1 cellular context compared by ENCODE assay signal in genomic region chr6:11392778-11393507, GRCh38.
TF ChIP-seq lines count a peak whose summit lies in the region.

No MANE protein-coding gene starts in this region.

TF ChIP-seq in K562, 482 proteins besides CTCF, POLR2A, EP300 and RAD21 (continued from another document and continues in another):
- TF ChIP-seq TAL1 (IDR thresholded peaks at IDR 0.05) (peak; percentile 27; the same call in 1 of the 2 replicates), NELFE (IDR thresholded peaks at IDR 0.05; ENCODE audit: insufficient read depth, insufficient read length) (no peak), SNIP1 (IDR thresholded peaks at IDR 0.05; ENCODE audit: low read depth) (no peak), CEBPG (CRISPR knock-in tag; IDR thresholded peaks at IDR 0.05) (no peak), CEBPG (tag; conservative IDR thresholded peaks at IDR 0.05 in 1 of 2, IDR thresholded peaks at IDR 0.05 in 1 of 2) (peak; percentile 29 to 64; a peak in 3 of 4 replicates), THRAP3 (IDR thresholded peaks at IDR 0.05; ENCODE audit: borderline replicate concordance) (no peak), TAF7 (tag; IDR thresholded peaks at IDR 0.05) (peak; percentile 32; the same call in 1 of the 2 replicates), OTX1 (CRISPR knock-in tag; IDR thresholded peaks at IDR 0.05) (peak; percentile 15; the same call in 1 of the 2 replicates), BCL6 (CRISPR knock-in tag; IDR thresholded peaks at IDR 0.05) (peak; percentile 70; the same call in 1 of the 2 replicates), CEBPZ (IDR thresholded peaks at IDR 0.05; ENCODE audit: borderline replicate concordance, low read depth, low read length) (no peak), ZNF41 (CRISPR knock-in tag; conservative IDR thresholded peaks at IDR 0.05) (no peak), GABPA (tag; conservative IDR thresholded peaks at IDR 0.05; ENCODE audit: low read depth) (peak; percentile 67), ZNF740 (CRISPR knock-in tag; IDR thresholded peaks at IDR 0.05) (no peak), ZNF740 (tag; IDR thresholded peaks at IDR 0.05) (no peak), CEBPB (tag; IDR thresholded peaks at IDR 0.05) (no peak), ERF (CRISPR knock-in tag; IDR thresholded peaks at IDR 0.05) (peak; percentile 41), ARID1B (IDR thresholded peaks at IDR 0.05) (peak; percentile 79), PML (IDR thresholded peaks at IDR 0.05; ENCODE audit: low read length) (no peak), GMEB1 (CRISPR knock-in tag; IDR thresholded peaks at IDR 0.05) (peak; percentile 66), SMARCA4 (IDR thresholded peaks at IDR 0.05) (peak; percentile 75; the same call in 1 of the 2 replicates), HES1 (IDR thresholded peaks at IDR 0.05; ENCODE audit: low read depth) (0 out of 2 replicates have a peak, but pooled peaks have one; percentile 47), ZNF639 (CRISPR knock-in tag; conservative IDR thresholded peaks at IDR 0.05 in 1 of 2, IDR thresholded peaks at IDR 0.05 in 1 of 2) (peak in 1 of 2 experiments; percentile 59; a peak in 2 of 4 replicates), TFE3 (CRISPR knock-in tag; IDR thresholded peaks at IDR 0.05) (peak; percentile 13; the same call in 1 of the 2 replicates), HDAC8 (tag; IDR thresholded peaks at IDR 0.05) (0 out of 2 replicates have a peak, but pooled peaks have one; percentile 31), ZNF780A (CRISPR knock-in tag; IDR thresholded peaks at IDR 0.05) (0 out of 2 replicates have a peak, but pooled peaks have one; percentile 40), ZNF133 (CRISPR knock-in tag; IDR thresholded peaks at IDR 0.05) (no peak), ZNF212 (CRISPR knock-in tag; IDR thresholded peaks at IDR 0.05) (0 out of 2 replicates have a peak, but pooled peaks have one; percentile 30), GATAD2B (IDR thresholded peaks at IDR 0.05; ENCODE audit: borderline replicate concordance) (no peak), MEIS2 (IDR thresholded peaks at IDR 0.05; ENCODE audit: partially characterized antibody) (peak; percentile 85), CBX1 (IDR thresholded peaks at IDR 0.05; ENCODE audit: low read depth) (no peak), SMARCC2 (IDR thresholded peaks at IDR 0.05; ENCODE audit: low read depth) (peak; percentile 43; the same call in 1 of the 2 replicates), ELF1 (tag; IDR thresholded peaks at IDR 0.05) (peak; percentile 94), ZNF644 (tag; IDR thresholded peaks at IDR 0.05; ENCODE audit: low read depth) (peak; percentile 69; the same call in 1 of the 2 replicates), JUN (IDR thresholded peaks at IDR 0.05; ENCODE audit: borderline replicate concordance, low read depth, low read length) (peak; percentile 7; the same call in 1 of the 2 replicates), JUN (CRISPR knock-in tag; IDR thresholded peaks at IDR 0.05; ENCODE audit: borderline replicate concordance) (no peak), NFIX (CRISPR knock-in tag; IDR thresholded peaks at IDR 0.05; ENCODE audit: low read depth) (peak; percentile 32; the same call in 1 of the 2 replicates), PCBP1 (IDR thresholded peaks at IDR 0.05; ENCODE audit: low read depth, low read length, poor library complexity, severe bottlenecking) (no peak), CHD1 (IDR thresholded peaks at IDR 0.05; ENCODE audit: low read length) (no peak), ESRRA (IDR thresholded peaks at IDR 0.05; ENCODE audit: borderline replicate concordance, low read depth) (peak; percentile 58; the same call in 1 of the 2 replicates), ZNF449 (CRISPR knock-in tag; IDR thresholded peaks at IDR 0.05) (0 out of 2 replicates have a peak, but pooled peaks have one; percentile 11), ATF1 (CRISPR knock-in tag; IDR thresholded peaks at IDR 0.05) (no peak), ATF1 (tag; IDR thresholded peaks at IDR 0.05) (peak; percentile 65; the same call in 1 of the 2 replicates), PBX2 (CRISPR knock-in tag; IDR thresholded peaks at IDR 0.05; ENCODE audit: low read depth) (no peak), PBX2 (tag; conservative IDR thresholded peaks at IDR 0.05; ENCODE audit: low read depth) (peak; percentile 51; the same call in 1 of the 2 replicates)
- TF ChIP-seq, protein P1, sequence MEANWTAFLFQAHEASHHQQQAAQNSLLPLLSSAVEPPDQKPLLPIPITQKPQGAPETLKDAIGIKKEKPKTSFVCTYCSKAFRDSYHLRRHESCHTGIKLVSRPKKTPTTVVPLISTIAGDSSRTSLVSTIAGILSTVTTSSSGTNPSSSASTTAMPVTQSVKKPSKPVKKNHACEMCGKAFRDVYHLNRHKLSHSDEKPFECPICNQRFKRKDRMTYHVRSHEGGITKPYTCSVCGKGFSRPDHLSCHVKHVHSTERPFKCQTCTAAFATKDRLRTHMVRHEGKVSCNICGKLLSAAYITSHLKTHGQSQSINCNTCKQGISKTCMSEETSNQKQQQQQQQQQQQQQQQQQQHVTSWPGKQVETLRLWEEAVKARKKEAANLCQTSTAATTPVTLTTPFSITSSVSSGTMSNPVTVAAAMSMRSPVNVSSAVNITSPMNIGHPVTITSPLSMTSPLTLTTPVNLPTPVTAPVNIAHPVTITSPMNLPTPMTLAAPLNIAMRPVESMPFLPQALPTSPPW (CRISPR knock-in tag; IDR thresholded peaks at IDR 0.05), result peak; percentile 41; the same call in 1 of the 2 replicates
- TF ChIP-seq, protein P2, sequence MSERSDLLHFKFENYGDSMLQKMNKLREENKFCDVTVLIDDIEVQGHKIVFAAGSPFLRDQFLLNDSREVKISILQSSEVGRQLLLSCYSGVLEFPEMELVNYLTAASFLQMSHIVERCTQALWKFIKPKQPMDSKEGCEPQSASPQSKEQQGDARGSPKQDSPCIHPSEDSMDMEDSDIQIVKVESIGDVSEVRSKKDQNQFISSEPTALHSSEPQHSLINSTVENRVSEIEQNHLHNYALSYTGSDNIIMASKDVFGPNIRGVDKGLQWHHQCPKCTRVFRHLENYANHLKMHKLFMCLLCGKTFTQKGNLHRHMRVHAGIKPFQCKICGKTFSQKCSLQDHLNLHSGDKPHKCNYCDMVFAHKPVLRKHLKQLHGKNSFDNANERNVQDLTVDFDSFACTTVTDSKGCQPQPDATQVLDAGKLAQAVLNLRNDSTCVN (CRISPR knock-in tag; IDR thresholded peaks at IDR 0.05), result no peak
- TF ChIP-seq, protein P3, sequence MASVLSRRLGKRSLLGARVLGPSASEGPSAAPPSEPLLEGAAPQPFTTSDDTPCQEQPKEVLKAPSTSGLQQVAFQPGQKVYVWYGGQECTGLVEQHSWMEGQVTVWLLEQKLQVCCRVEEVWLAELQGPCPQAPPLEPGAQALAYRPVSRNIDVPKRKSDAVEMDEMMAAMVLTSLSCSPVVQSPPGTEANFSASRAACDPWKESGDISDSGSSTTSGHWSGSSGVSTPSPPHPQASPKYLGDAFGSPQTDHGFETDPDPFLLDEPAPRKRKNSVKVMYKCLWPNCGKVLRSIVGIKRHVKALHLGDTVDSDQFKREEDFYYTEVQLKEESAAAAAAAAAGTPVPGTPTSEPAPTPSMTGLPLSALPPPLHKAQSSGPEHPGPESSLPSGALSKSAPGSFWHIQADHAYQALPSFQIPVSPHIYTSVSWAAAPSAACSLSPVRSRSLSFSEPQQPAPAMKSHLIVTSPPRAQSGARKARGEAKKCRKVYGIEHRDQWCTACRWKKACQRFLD (CRISPR knock-in tag; IDR thresholded peaks at IDR 0.05), result 0 out of 2 replicates have a peak, but pooled peaks have one; percentile 55
